ENCODE assay signal across 6 cellular contexts in genomic region chr3:70776081-70776480, GRCh38.
"Had no signal": no experiment of that assay in that cellular context is flagged by ENCODE, and none has a peak within 500 bp of the region (broad histone marks: within the 10 kb centered on the region; RNA-seq: fewer than 3 reads in every experiment).

No MANE protein-coding gene starts in this region.

- DNase-seq: H9, HCEC 1CT, IMR-90, KG1 had no signal

- H3K27ac Mint-ChIP-seq: GM23338, H9 had no signal

- H3K9me3 Mint-ChIP-seq: GM23338 had no signal

- H3K4me3 Mint-ChIP-seq: GM23338, H9 had no signal

- ATAC-seq: GM23338, K562 had no signal
